10 cellular contexts compared by ENCODE assay signal in genomic region chr17:10059684-10060211, GRCh38.
DNase-seq lines count a peak whose midpoint lies in the region; ATAC-seq and TF ChIP-seq lines count a peak whose summit lies in the region.
"Had no signal": no experiment of that assay in that cellular context is flagged by ENCODE, and none has a peak within 500 bp of the region (broad histone marks: within the 10 kb centered on the region; RNA-seq: fewer than 3 reads in every experiment).

No MANE protein-coding gene starts in this region.

- H3K4me1 ChIP-seq in adipocyte (ENCODE audit: control insufficient read depth, insufficient read depth, low read length) (peaks cover 28% of the 10 kb centered on the region), psoas muscle (no peaks in the 10 kb centered on the region)

- no peak overlapping the region for H3K27ac ChIP-seq in psoas muscle

- H3K9me3 ChIP-seq in adipocyte (ENCODE audit: control insufficient read depth, low read length) (no peaks in the 10 kb centered on the region), psoas muscle (no peaks in the 10 kb centered on the region)

- no peak overlapping the region for H3K4me3 Mint-ChIP-seq in activated T-helper 2 cell treated with anti-CD3 and anti-CD28 coated beads, Interferon-gamma antibody, Interleukin-2, Interleukin-4, amounts not matched to agents 10 μg/mL and 5 μg/mL and 100 μg/mL, durations not matched to agents 14 hours and 24 hours and 36 hours (ENCODE audit: low read depth)

- H3K27me3 ChIP-seq in adipocyte (replicated peaks; ENCODE audit: control insufficient read depth, insufficient read depth, low read length) (no peaks in the 10 kb centered on the region), psoas muscle (ENCODE audit: insufficient read depth in 3 of 3, low read length in 2 of 3) (no peaks in the 10 kb centered on the region)

- no peak for TF ChIP-seq CTCF in psoas muscle (IDR thresholded peaks at IDR 0.05)

- WGBS in psoas muscle, 3 donors, result 34 to 45% (median 35%) methylated on average over 11 of the region's 11 CpGs

- DNase-seq in adipocyte (ENCODE audit: low read depth), result peak; percentile 50
- DNase-seq in psoas muscle, result peak; percentile 37 to 76
- no peak for DNase-seq in NCI-H748 treated with DMSO at 0.1 percent for 48 hours (lab: John Stamatoyannopoulos, UW)
- DNase-seq in iPS-NIHi7 (ENCODE audit: extremely low spot score), result no peak
- DNase-seq in activated T-helper 2 cell treated with anti-CD3 and anti-CD28 coated beads, Interferon-gamma antibody, Interleukin-2, Interleukin-4, amounts not matched to agents 10 μg/mL and 5 μg/mL and 100 μg/mL, durations not matched to agents 14 hours and 24 hours and 36 hours (ENCODE audit: low spot score), result no peak
- DNase-seq in islet precursor cell, result no peak
- DNase-seq: T1000 had no signal

- no peaks in the 10 kb centered on the region for H3K27me3 Mint-ChIP-seq in activated T-helper 2 cell treated with anti-CD3 and anti-CD28 coated beads, Interferon-gamma antibody, Interleukin-2, Interleukin-4, amounts not matched to agents 10 μg/mL and 5 μg/mL and 100 μg/mL, durations not matched to agents 14 hours and 24 hours and 36 hours (ENCODE audit: low read depth)

- H3K9ac ChIP-seq in adipocyte (ENCODE audit: low read length), result no peak overlapping the region

- H3K36me3 ChIP-seq in adipocyte (ENCODE audit: control insufficient read depth, insufficient read depth, low read length, severe bottlenecking), result no peaks in the 10 kb centered on the region
- no peaks in the 10 kb centered on the region for H3K36me3 ChIP-seq in psoas muscle (ENCODE audit: insufficient read depth in 1 of 2, low read depth in 1 of 2)

- H3K4me1 Mint-ChIP-seq in activated T-helper 2 cell treated with anti-CD3 and anti-CD28 coated beads, Interferon-gamma antibody, Interleukin-2, Interleukin-4, amounts not matched to agents 10 μg/mL and 5 μg/mL and 100 μg/mL, durations not matched to agents 14 hours and 24 hours and 36 hours (ENCODE audit: low read depth), result no peaks in the 10 kb centered on the region

- H3K9me3 Mint-ChIP-seq in activated T-helper 2 cell treated with anti-CD3 and anti-CD28 coated beads, Interferon-gamma antibody, Interleukin-2, Interleukin-4, amounts not matched to agents 10 μg/mL and 5 μg/mL and 100 μg/mL, durations not matched to agents 14 hours and 24 hours and 36 hours, result no peaks in the 10 kb centered on the region

- H3K4me3 ChIP-seq in adipocyte (ENCODE audit: low read length), result no peak overlapping the region
- H3K4me3 ChIP-seq in psoas muscle, result no peak overlapping the region

- intact Hi-C loops in psoas muscle (cut with DNase I), result no loop called here
- intact Hi-C loops in activated T-helper 2 cell treated with anti-CD3 and anti-CD28 coated beads, Interferon-gamma antibody, Interleukin-2, Interleukin-4, amounts not matched to agents 10 μg/mL and 5 μg/mL and 100 μg/mL, durations not matched to agents 14 hours and 24 hours and 36 hours (cut with micrococcal nuclease), result no loop called here

- H3K36me3 Mint-ChIP-seq in activated T-helper 2 cell treated with anti-CD3 and anti-CD28 coated beads, Interferon-gamma antibody, Interleukin-2, Interleukin-4, amounts not matched to agents 10 μg/mL and 5 μg/mL and 100 μg/mL, durations not matched to agents 14 hours and 24 hours and 36 hours (ENCODE audit: low read depth), result no peaks in the 10 kb centered on the region

- H3K27ac Mint-ChIP-seq in activated T-helper 2 cell treated with anti-CD3 and anti-CD28 coated beads, Interferon-gamma antibody, Interleukin-2, Interleukin-4, amounts not matched to agents 10 μg/mL and 5 μg/mL and 100 μg/mL, durations not matched to agents 14 hours and 24 hours and 36 hours, result no peak overlapping the region

- ATAC-seq in GM19035 (IDR thresholded peaks at IDR 0.05; ENCODE audit: unreplicated experiment) (peak; percentile 88), HG02884 (IDR thresholded peaks at IDR 0.05; ENCODE audit: unreplicated experiment) (peak; percentile 84), psoas muscle (peak in 1 of 4 donors; percentile 71)
- ATAC-seq: HCT116 had no signal

Comparison
In these comparisons a context has a peak if more than half of its experiments do, and no peak if none do; other contexts are left out.
1. DNase-seq: peak in adipocyte (single experiment) and psoas muscle (2 of 2); none in NCI-H748 treated with DMSO at 0.1 percent for 48 hours (single experiment), iPS-NIHi7 (single experiment), activated T-helper 2 cell treated with anti-CD3 and anti-CD28 coated beads, Interferon-gamma antibody, Interleukin-2, Interleukin-4, amounts not matched to agents 10 μg/mL and 5 μg/mL and 100 μg/mL, durations not matched to agents 14 hours and 24 hours and 36 hours (single experiment) and islet precursor cell (single experiment).